In genomic region chr2:206084870-206085741, GRCh38 we compare ENCODE assay signal across 8 cellular contexts. TPM values are rescaled to one million over a fixed set of nuclear protein-coding genes. Genes with fewer than 3 reads are reported as not detected.
DNase-seq lines count a peak whose midpoint lies in the region; ATAC-seq and TF ChIP-seq lines count a peak whose summit lies in the region.

No MANE protein-coding gene starts in this region.

- H3K27me3 ChIP-seq in OCI-LY3 (ENCODE audit: low read depth, low read length) (no peaks in the 10 kb centered on the region), neuron (ENCODE audit: insufficient read depth, low read length) (no peaks in the 10 kb centered on the region)

- peak overlapping the region; percentile 99 for H3K4me3 Mint-ChIP-seq in type B pancreatic cell

- peak overlapping the region; percentile 93 for H3K9ac ChIP-seq in OCI-LY3 (ENCODE audit: low read length)

- H3K36me3 Mint-ChIP-seq in type B pancreatic cell: peaks cover 8% of the 10 kb centered on the region

- peak; percentile 36 for ATAC-seq in HG02763 (IDR thresholded peaks at IDR 0.05; ENCODE audit: unreplicated experiment)

- H3K4me1 ChIP-seq in OCI-LY3 (ENCODE audit: low read length) (peaks cover 12% of the 10 kb centered on the region), neuron (ENCODE audit: insufficient read depth, low read length) (peaks cover 25% of the 10 kb centered on the region)

- peak overlapping the region; percentile 100 for H3K27ac Mint-ChIP-seq in type B pancreatic cell

- H4K20me1 ChIP-seq in OCI-LY3 (ENCODE audit: insufficient read depth, low read length): peaks cover 9% of the 10 kb centered on the region

- H2AFZ ChIP-seq in OCI-LY3 (ENCODE audit: low read depth, low read length) (peak overlapping the region; percentile 62), neuron (ENCODE audit: low read depth, low read length) (peak overlapping the region; percentile 29)

- peak overlapping the region; percentile 84 for H3K27ac ChIP-seq in OCI-LY3 (ENCODE audit: low read length)

- H3K4me3 ChIP-seq in OCI-LY3 (ENCODE audit: low read length) (peak overlapping the region; percentile 91), fibroblast of villous mesenchyme (ENCODE audit: low read depth, low read length) (peak overlapping the region; percentile 90), neuron (ENCODE audit: low read length) (peak overlapping the region; percentile 90)

- peaks cover 71% of the 10 kb centered on the region for H3K79me2 ChIP-seq in OCI-LY3 (ENCODE audit: low read length)

- no peaks in the 10 kb centered on the region for H3K27me3 Mint-ChIP-seq in type B pancreatic cell

- H3K36me3 ChIP-seq in OCI-LY3 (replicated peaks; ENCODE audit: low read depth, low read length) (no peaks in the 10 kb centered on the region), neuron (ENCODE audit: insufficient read depth, low read length) (peaks cover 4% of the 10 kb centered on the region)

- peaks cover 28% of the 10 kb centered on the region for H3K4me1 Mint-ChIP-seq in type B pancreatic cell (ENCODE audit: unreplicated experiment)

- H3K4me2 ChIP-seq in OCI-LY3 (ENCODE audit: low read length): peak overlapping the region; percentile 100

- no peaks in the 10 kb centered on the region for H3K9me3 ChIP-seq in OCI-LY3 (ENCODE audit: insufficient read depth, low read length)
- no peaks in the 10 kb centered on the region for H3K9me3 ChIP-seq in neuron (ENCODE audit: low read length)

- DNase-seq in NCI-H2171 treated with DMSO at 0.1 percent for 48 hours (lab: John Stamatoyannopoulos, UW) (peak; percentile 50), NCI-H2171 (lab: John Stamatoyannopoulos, UW) (no peak), fibroblast of villous mesenchyme (ENCODE audit: low read depth) (peak; percentile 36), type B pancreatic cell (ENCODE audit: extremely low spot score, unreplicated experiment) (peak; percentile 70)
- DNase-seq in activated effector memory CD4-positive, alpha-beta T cell treated with Interleukin-2 at 50 U/mL for 16 hours: peak; percentile 45

- no peak for TF ChIP-seq CTCF in OCI-LY3 (IDR thresholded peaks at IDR 0.05; ENCODE audit: low read depth, low read length)
- no peak for TF ChIP-seq CTCF in fibroblast of villous mesenchyme (IDR thresholded peaks at IDR 0.05; ENCODE audit: insufficient read depth, low read depth, low read length)
- TF ChIP-seq CTCF in type B pancreatic cell (conservative IDR thresholded peaks at IDR 0.05): no peak

- H3K9me3 Mint-ChIP-seq in type B pancreatic cell: no peaks in the 10 kb centered on the region

RNA-seq across cellular contexts. Expression of gene INO80D, which starts 0.9 kb away (rescaled TPM):
- total RNA-seq in fibroblast of villous mesenchyme (7.7 and 10.4 TPM in 2 replicates), type B pancreatic cell (ENCODE audit: low replicate concordance) (20.4 and 21.0 TPM in 2 replicates)
